In the genomic region with DNA sequence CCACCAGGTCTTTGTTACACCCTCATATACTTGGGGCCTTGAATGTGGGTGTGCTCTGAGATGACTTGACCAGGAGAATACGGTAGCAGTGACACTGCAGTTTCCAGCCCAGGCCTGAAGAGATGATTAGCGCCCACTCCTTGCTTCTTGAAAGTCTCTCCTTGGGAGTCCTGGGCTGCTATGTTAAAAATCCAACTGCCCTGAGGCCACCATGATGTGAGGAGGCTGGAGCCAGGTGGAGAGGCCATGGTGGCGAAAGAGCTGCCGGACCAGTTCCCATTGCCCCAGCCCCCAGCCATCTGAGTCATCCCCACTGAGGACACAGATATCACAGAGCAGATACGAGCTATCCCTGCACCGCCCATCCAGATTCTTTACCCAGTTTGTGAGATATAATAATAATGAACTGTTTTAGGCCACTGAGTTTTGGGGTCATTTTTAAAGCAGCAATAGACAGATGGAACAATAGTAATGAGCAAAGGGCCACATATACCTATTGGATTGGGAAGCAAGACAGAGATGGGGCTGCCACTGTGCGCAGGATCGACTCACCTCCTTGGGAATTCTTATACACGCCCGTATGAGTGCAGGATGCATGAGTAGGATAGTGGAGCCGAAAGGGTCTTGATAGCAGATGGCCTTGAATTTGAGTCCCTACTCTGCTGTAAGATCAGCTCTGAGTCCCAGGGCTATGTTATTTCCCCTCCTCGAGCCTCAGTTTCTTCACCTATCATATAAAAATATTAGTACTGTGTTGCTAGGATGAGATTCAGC, we compare ENCODE assay signal across 1 cellular context.
A peak's percentile ranks its signal among the peaks of the same experiment; 100 is the strongest.
TF ChIP-seq lines count a peak whose summit lies in the region.

No MANE protein-coding gene starts in this region.

TF ChIP-seq in HCT116, 20 proteins besides CTCF, POLR2A, EP300 and RAD21:
- TF ChIP-seq JUND (IDR thresholded peaks at IDR 0.05) (peak; percentile 47; the same call in 1 of the 2 replicates), EGR1 (IDR thresholded peaks at IDR 0.05; ENCODE audit: low read depth) (no peak), FOSL1 (IDR thresholded peaks at IDR 0.05; ENCODE audit: low read depth) (peak; percentile 31; the same call in 1 of the 2 replicates), POLR2AphosphoS5 (IDR thresholded peaks at IDR 0.05; ENCODE audit: low read depth, low read length) (peak; percentile 20; the same call in 1 of the 2 replicates), SP1 (IDR thresholded peaks at IDR 0.05; ENCODE audit: low read depth) (peak; percentile 22; the same call in 1 of the 2 replicates)
- TF ChIP-seq, protein P1, sequence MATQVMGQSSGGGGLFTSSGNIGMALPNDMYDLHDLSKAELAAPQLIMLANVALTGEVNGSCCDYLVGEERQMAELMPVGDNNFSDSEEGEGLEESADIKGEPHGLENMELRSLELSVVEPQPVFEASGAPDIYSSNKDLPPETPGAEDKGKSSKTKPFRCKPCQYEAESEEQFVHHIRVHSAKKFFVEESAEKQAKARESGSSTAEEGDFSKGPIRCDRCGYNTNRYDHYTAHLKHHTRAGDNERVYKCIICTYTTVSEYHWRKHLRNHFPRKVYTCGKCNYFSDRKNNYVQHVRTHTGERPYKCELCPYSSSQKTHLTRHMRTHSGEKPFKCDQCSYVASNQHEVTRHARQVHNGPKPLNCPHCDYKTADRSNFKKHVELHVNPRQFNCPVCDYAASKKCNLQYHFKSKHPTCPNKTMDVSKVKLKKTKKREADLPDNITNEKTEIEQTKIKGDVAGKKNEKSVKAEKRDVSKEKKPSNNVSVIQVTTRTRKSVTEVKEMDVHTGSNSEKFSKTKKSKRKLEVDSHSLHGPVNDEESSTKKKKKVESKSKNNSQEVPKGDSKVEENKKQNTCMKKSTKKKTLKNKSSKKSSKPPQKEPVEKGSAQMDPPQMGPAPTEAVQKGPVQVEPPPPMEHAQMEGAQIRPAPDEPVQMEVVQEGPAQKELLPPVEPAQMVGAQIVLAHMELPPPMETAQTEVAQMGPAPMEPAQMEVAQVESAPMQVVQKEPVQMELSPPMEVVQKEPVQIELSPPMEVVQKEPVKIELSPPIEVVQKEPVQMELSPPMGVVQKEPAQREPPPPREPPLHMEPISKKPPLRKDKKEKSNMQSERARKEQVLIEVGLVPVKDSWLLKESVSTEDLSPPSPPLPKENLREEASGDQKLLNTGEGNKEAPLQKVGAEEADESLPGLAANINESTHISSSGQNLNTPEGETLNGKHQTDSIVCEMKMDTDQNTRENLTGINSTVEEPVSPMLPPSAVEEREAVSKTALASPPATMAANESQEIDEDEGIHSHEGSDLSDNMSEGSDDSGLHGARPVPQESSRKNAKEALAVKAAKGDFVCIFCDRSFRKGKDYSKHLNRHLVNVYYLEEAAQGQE (IDR thresholded peaks at IDR 0.05; ENCODE audit: low read depth): no peak
- TF ChIP-seq, protein P2, sequence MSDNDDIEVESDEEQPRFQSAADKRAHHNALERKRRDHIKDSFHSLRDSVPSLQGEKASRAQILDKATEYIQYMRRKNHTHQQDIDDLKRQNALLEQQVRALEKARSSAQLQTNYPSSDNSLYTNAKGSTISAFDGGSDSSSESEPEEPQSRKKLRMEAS (IDR thresholded peaks at IDR 0.05): 0 out of 2 replicates have a peak, but pooled peaks have one; percentile 23
